ENCODE assay signal across 9 cellular contexts in the genomic region with DNA sequence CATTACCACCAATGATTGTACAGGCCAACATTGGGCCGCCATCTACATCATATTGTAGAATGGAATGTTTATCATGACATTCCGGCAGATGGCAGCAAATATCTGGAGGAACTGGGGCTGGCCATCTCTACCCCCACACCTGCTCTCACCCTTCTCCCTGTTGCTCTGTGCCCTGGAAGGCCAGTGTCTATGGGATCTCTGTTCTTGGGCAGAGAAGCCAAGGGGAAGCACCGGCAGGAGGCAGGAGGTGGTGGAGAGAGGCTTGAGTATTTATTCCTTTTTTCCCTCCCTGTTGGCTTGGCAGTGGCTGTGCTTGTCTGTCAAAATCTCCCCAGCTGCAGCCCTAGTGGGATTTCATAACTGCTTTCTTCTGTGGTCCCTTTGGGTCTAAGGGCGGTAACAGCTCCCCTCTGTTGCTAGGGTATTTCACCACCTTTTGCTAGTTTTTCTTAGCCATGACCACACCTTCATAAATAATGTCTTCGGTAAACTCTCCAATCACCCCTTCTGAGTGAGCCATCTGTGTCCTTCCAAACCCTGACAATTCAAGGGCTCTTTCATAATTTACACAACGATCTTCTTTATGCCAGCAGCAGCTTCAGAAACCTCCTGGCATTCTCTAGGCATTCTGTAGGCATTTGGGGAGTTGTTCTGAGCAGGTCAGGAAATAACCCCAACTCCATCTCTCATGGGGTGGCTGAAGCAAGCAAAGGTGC.
DNase-seq lines count a peak whose midpoint lies in the region; ATAC-seq and TF ChIP-seq lines count a peak whose summit lies in the region.
"Had no signal": no experiment of that assay in that cellular context is flagged by ENCODE, and none has a peak within 500 bp of the region (broad histone marks: within the 10 kb centered on the region; RNA-seq: fewer than 3 reads in every experiment).

No MANE protein-coding gene starts in this region.

- no peak for ATAC-seq in HG03139 (IDR thresholded peaks at IDR 0.05; ENCODE audit: unreplicated experiment)
- ATAC-seq in HG02763 (IDR thresholded peaks at IDR 0.05; ENCODE audit: unreplicated experiment) = no peak
- no peak for ATAC-seq in GM18505 (IDR thresholded peaks at IDR 0.05; ENCODE audit: unreplicated experiment)

- DNase-seq in DMS53 (lab: John Stamatoyannopoulos, UW) (peak; percentile 81), HT1080 (ENCODE audit: low read depth) (peak; percentile 38), SHP77 (lab: John Stamatoyannopoulos, UW) (peak; percentile 37 to 43), medulla oblongata (ENCODE audit: extremely low spot score) (peak; percentile 62), transverse colon (no peak)
- DNase-seq: OCI-M1 had no signal

- H3K4me1 ChIP-seq in transverse colon = no peaks in the 10 kb centered on the region

- peaks cover 8% of the 10 kb centered on the region for H3K27me3 ChIP-seq in transverse colon

- in situ Hi-C loops in transverse colon (cut with MboI; ENCODE audit: low pct_ligation_motif_present in 1 of 4, low pct_unique_long_range_greater_than_20kb in 1 of 4, low sequenced_read_pairs in 3 of 4) = no loop called here

- no peak for TF ChIP-seq CTCF in transverse colon (IDR thresholded peaks at IDR 0.05)

- TF ChIP-seq POLR2A in transverse colon (IDR thresholded peaks at IDR 0.05) (no peak), GM18505 (IDR thresholded peaks at IDR 0.05; ENCODE audit: borderline replicate concordance, extremely low read depth, insufficient read depth, insufficient read length) (no peak)

- no peak for TF ChIP-seq EP300 in transverse colon (IDR thresholded peaks at IDR 0.05; ENCODE audit: low read depth)

- peaks cover 0 to 3% of the 10 kb centered on the region in 2 donors for H3K9me3 ChIP-seq in transverse colon

- no peak overlapping the region for H3K4me3 ChIP-seq in transverse colon

- H3K36me3 ChIP-seq in transverse colon = no peaks in the 10 kb centered on the region

- WGBS in transverse colon (ENCODE audit: low coverage in 1 of 2), 2 donors = 50 to 69% methylated on average over 1 to 6 of the region's 6 CpGs

- no peak overlapping the region for H3K27ac ChIP-seq in transverse colon

- intact Hi-C loops in transverse colon (cut with DNase I; ENCODE audit: low total_unique reads) = no loop called here
